ENCODE assay signal across 20 cellular contexts in genomic region chr3:72322264-72322976, GRCh38.
"Had no signal": no experiment of that assay in that cellular context is flagged by ENCODE, and none has a peak within 500 bp of the region (broad histone marks: within the 10 kb centered on the region; RNA-seq: fewer than 3 reads in every experiment).

No MANE protein-coding gene starts in this region.

- H3K36me3 ChIP-seq: lower lobe of right lung, prostate gland, spleen, tibial artery had no signal

- FAIRE-seq: endometrium, frontal cortex, keratinocyte had no signal

- ATAC-seq: effector memory CD8-positive, alpha-beta T cell; left ventricle myocardium superior; lower lobe of right lung; naive thymus-derived CD8-positive, alpha-beta T cell; right cardiac atrium; stimulated activated memory B cell treated with anti-CD40 and anti-IgM and Interleukin-4, amounts not matched to agents 10 μg/mL and 1 μg/mL and 100 μg/mL, for 72 hours; stimulated activated naive CD8-positive, alpha-beta T cell treated with anti-CD3 and anti-CD28 coated beads, Interleukin-15, Interleukin-2, amounts not matched to agents 100 U/mL and 50 U/mL, for 24 hours had no signal

- H3K4me3 ChIP-seq: lower lobe of right lung, prostate gland, skin epidermis, spleen, testis, tibial artery had no signal

- H3K4me1 ChIP-seq: lower lobe of right lung, spleen had no signal

- H3K9me3 ChIP-seq: lower lobe of right lung, prostate gland, spleen, testis, tibial artery had no signal

- H3K27ac ChIP-seq: lower lobe of right lung, prostate gland, skin epidermis, spleen, tibial artery had no signal

- H3K27me3 ChIP-seq: spleen, testis, tibial artery had no signal

- DNase-seq: cortex of kidney; effector memory CD8-positive, alpha-beta T cell; left ventricle myocardium superior; lower lobe of right lung; naive thymus-derived CD8-positive, alpha-beta T cell; nephron progenitor cell; nucleus accumbens; right cardiac atrium; spleen; stimulated activated CD4-positive, alpha-beta T cell treated with anti-CD3 and anti-CD28 coated beads, Interleukin-4, amount 100 ng/mL, for 4 hours; stimulated activated naive CD8-positive, alpha-beta T cell treated with anti-CD3 and anti-CD28 coated beads, Interleukin-15, Interleukin-2, amounts not matched to agents 100 U/mL and 50 U/mL, for 24 hours; substantia nigra; testis; tibial artery had no signal
